Comparison of ENCODE assay signal across 12 cellular contexts in genomic region chr15:78374436-78375393, GRCh38. TPM values are rescaled to one million over a fixed set of nuclear protein-coding genes. Genes with fewer than 3 reads are reported as not detected.
A peak's percentile ranks its signal among the peaks of the same experiment; 100 is the strongest.
DNase-seq lines count a peak whose midpoint lies in the region; ATAC-seq and TF ChIP-seq lines count a peak whose summit lies in the region.
"Had no signal": no experiment of that assay in that cellular context is flagged by ENCODE, and none has a peak within 500 bp of the region (broad histone marks: within the 10 kb centered on the region; RNA-seq: fewer than 3 reads in every experiment).

No MANE protein-coding gene starts in this region.

- intact Hi-C loops in left colon (cut with DNase I, micrococcal nuclease), result no loop called here

- peak; percentile 89 for ATAC-seq in left colon
- no peak for ATAC-seq in HG02970 (IDR thresholded peaks at IDR 0.05; ENCODE audit: low FRiP score, unreplicated experiment)
- ATAC-seq in HG03469 (IDR thresholded peaks at IDR 0.05; ENCODE audit: unreplicated experiment), result no peak
- ATAC-seq in GM19035 (IDR thresholded peaks at IDR 0.05; ENCODE audit: unreplicated experiment), result no peak

- H3K4me3 ChIP-seq in SJCRH30, result no peak overlapping the region
- H3K4me3 ChIP-seq: right atrium auricular region had no signal

- no peak for TF ChIP-seq CTCF in 22Rv1 (IDR thresholded peaks at IDR 0.05)

- no peaks in the 10 kb centered on the region for H3K9me3 ChIP-seq in SJCRH30 (replicated peaks)
- H3K9me3 ChIP-seq: right atrium auricular region had no signal

- H3K27ac ChIP-seq in 22Rv1 (peak overlapping the region; percentile 98), SJCRH30 (no peak overlapping the region)
- H3K27ac ChIP-seq: right atrium auricular region had no signal

- H3K36me3 ChIP-seq in SJCRH30, result no peaks in the 10 kb centered on the region
- H3K36me3 ChIP-seq: right atrium auricular region had no signal

- H3K27me3 ChIP-seq in SJCRH30, result peaks cover 2% of the 10 kb centered on the region; the same call in 1 of the 2 replicates
- H3K27me3 ChIP-seq: right atrium auricular region had no signal

- H3K4me1 ChIP-seq in SJCRH30, result no peaks in the 10 kb centered on the region; the same call in 1 of the 2 replicates
- H3K4me1 ChIP-seq: right atrium auricular region had no signal

- DNase-seq in HPDE6-E6E7 (ENCODE audit: extremely low spot score) (peak; percentile 89), SJCRH30 (peak; percentile 54 to 55), left colon (peak; percentile 86 to 92), NCI-H345 (lab: John Stamatoyannopoulos, UW) (no peak)
- DNase-seq: hypothalamus, NCI-H187 treated with DMSO at 0.1 percent for 48 hours had no signal

RNA-seq across cellular contexts. Expression of gene CRABP1, which starts 34.6 kb away (rescaled TPM):
- total RNA-seq in SJCRH30 (2014; rRNA removed; shearing (Covaris generic)), result not detected in 2 replicates
- 1 to 10 TPM in 1 of 2 donors, under 1 TPM in 1; 0.61 to 1.5 TPM for total RNA-seq in left colon
- total RNA-seq: CD4-positive, CD25-positive, alpha-beta regulatory T cell; right atrium auricular region had no signal
